In the genomic region with DNA sequence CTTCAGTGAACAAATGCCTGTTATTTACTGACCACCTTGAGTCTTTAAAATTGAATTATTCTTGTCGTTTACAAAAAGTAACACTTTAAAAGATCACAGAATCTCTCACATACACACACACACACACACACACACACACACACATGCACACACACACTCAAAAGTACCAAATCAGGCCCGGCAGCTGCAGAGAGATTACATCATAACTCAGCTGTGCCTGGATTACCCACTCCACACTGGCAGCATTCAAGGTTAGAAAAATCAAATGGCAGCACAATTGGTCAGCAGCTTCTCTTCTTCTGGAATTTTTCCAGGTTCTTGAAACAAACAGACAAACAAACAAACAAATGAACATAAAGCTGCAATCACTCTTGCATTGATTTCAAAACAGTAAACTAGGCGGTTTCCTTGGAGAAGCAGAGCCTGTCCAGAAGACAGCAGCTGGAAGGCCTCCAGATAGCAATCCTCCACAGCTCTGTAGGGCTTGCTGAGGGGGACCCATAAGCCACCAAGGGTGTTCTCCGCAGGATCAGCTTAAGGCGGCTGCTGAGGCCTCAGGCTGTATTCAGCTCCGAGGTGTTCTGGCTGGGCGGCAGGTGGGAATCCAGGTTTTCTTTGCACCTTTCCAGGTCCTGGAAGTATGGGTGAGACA, we compare ENCODE assay signal across 10 cellular contexts. TPM values are rescaled to one million over a fixed set of nuclear protein-coding genes. Genes with fewer than 3 reads are reported as not detected.
DNase-seq lines count a peak whose midpoint lies in the region; ATAC-seq and TF ChIP-seq lines count a peak whose summit lies in the region.
"Had no signal": no experiment of that assay in that cellular context is flagged by ENCODE, and none has a peak within 500 bp of the region (broad histone marks: within the 10 kb centered on the region; RNA-seq: fewer than 3 reads in every experiment).

No MANE protein-coding gene starts in this region.

- TF ChIP-seq CTCF in MM.1S (IDR thresholded peaks at IDR 0.05; ENCODE audit: low read length): no peak
- TF ChIP-seq CTCF in mammary epithelial cell (conservative IDR thresholded peaks at IDR 0.05 in 1 of 2, IDR thresholded peaks at IDR 0.05 in 1 of 2; ENCODE audit: extremely low read depth in 1 of 2, insufficient read depth in 1 of 2, low read depth in 1 of 2, low read length in 2 of 2): no peak

- peak overlapping the region; percentile 87; the same call in 1 of the 2 replicates for H3K27ac ChIP-seq in MM.1S (ENCODE audit: low read length)
- H3K27ac ChIP-seq in angular gyrus (ENCODE audit: low read depth, low read length): peak overlapping the region; percentile 69
- no peak overlapping the region for H3K27ac ChIP-seq in mammary epithelial cell (ENCODE audit: insufficient read depth, low read depth, low read length)

- CTCF ChIA-PET in mammary epithelial cell (lab: Charles Lee; ENCODE audit: low non-redundant PET): no interaction called here

- H3K9ac ChIP-seq in MM.1S (ENCODE audit: low read length) (no peak overlapping the region), mammary epithelial cell (ENCODE audit: insufficient read depth, low read length) (no peak overlapping the region)

- 79% methylated on average over 7 of the region's 7 CpGs for WGBS in mammary epithelial cell (ENCODE audit: low coverage, missing lambda C conversion rate)

- H3K9me2 ChIP-seq in MM.1S (replicated peaks; ENCODE audit: insufficient read depth, low read length): no peaks in the 10 kb centered on the region

- dilution Hi-C loops in mammary epithelial cell (cut with HindIII; ENCODE audit: low sequenced_read_pairs): no loop called here

- H3K4me2 ChIP-seq in MM.1S (ENCODE audit: low read depth, low read length) (peak overlapping the region; percentile 86; the same call in 1 of the 2 replicates), mammary epithelial cell (ENCODE audit: insufficient read depth, low read depth, low read length) (no peak overlapping the region)

- H3K4me1 ChIP-seq in MM.1S (ENCODE audit: low read length) (peaks cover 55% of the 10 kb centered on the region), mammary epithelial cell (ENCODE audit: insufficient read depth, low read length) (no peaks in the 10 kb centered on the region)

- H3K27ac Mint-ChIP-seq in activated naive CD4-positive, alpha-beta T cell treated with anti-CD3 and anti-CD28 coated beads, Interleukin-2, amount 50 U/mL, for 72 hours: no peak overlapping the region

- H3K4me3 ChIP-seq in MM.1S (ENCODE audit: low read length): no peak overlapping the region
- no peak overlapping the region for H3K4me3 ChIP-seq in mammary epithelial cell (replicated peaks in 1 of 3; ENCODE audit: insufficient read depth in 1 of 3, low read depth in 2 of 3, low read length in 3 of 3)
- H3K4me3 ChIP-seq: transverse colon had no signal

- H3K9me3 ChIP-seq in MM.1S (replicated peaks; ENCODE audit: insufficient read depth, low read length): no peaks in the 10 kb centered on the region
- H3K9me3 ChIP-seq in mammary epithelial cell (replicated peaks; ENCODE audit: insufficient read depth, low read length): no peaks in the 10 kb centered on the region
- H3K9me3 ChIP-seq: transverse colon had no signal

- no peaks in the 10 kb centered on the region for H3K9me3 Mint-ChIP-seq in activated naive CD4-positive, alpha-beta T cell treated with anti-CD3 and anti-CD28 coated beads, Interleukin-2, amount 50 U/mL, for 72 hours

- H2AFZ ChIP-seq in MM.1S (ENCODE audit: low read length) (no peak overlapping the region), mammary epithelial cell (ENCODE audit: low read depth, low read length) (no peak overlapping the region)

- H4K20me1 ChIP-seq in MM.1S (ENCODE audit: insufficient read depth, low read length): no peaks in the 10 kb centered on the region
- H4K20me1 ChIP-seq in mammary epithelial cell (ENCODE audit: insufficient read depth, low read length): no peaks in the 10 kb centered on the region

- peaks cover 21 to 55% of the 10 kb centered on the region in 2 donors for H3K36me3 Mint-ChIP-seq in activated naive CD4-positive, alpha-beta T cell treated with anti-CD3 and anti-CD28 coated beads, Interleukin-2, amount 50 U/mL, for 72 hours

- intact Hi-C loops in mammary epithelial cell (cut with micrococcal nuclease): no loop called here

- peaks cover 33% of the 10 kb centered on the region for H3F3A ChIP-seq in MM.1S (ENCODE audit: insufficient read depth, low read length)

- DNase-seq in AG20443 (ENCODE audit: low spot score): peak; percentile 46
- no peak for DNase-seq in MM.1S
- DNase-seq in iris pigment epithelial cell (ENCODE audit: low read depth): peak; percentile 47
- no peak for DNase-seq in RPMI8226
- no peak for DNase-seq in mammary epithelial cell
- no peak for DNase-seq in activated naive CD4-positive, alpha-beta T cell treated with anti-CD3 and anti-CD28 coated beads, Interleukin-2, amount 50 U/mL, for 72 hours (ENCODE audit: low spot score in 2 of 2)
- DNase-seq: activated effector memory CD4-positive, alpha-beta T cell treated with anti-CD3 and anti-CD28 coated beads, Interleukin-2, amount 50 U/mL, for 16 hours; transverse colon had no signal

- no peaks in the 10 kb centered on the region for H3K27me3 ChIP-seq in MM.1S (replicated peaks; ENCODE audit: insufficient read depth, low read length)
- H3K27me3 ChIP-seq in mammary epithelial cell (ENCODE audit: insufficient read depth, low read length): no peaks in the 10 kb centered on the region
- H3K27me3 ChIP-seq: transverse colon had no signal

- ATAC-seq in HG02759 (IDR thresholded peaks at IDR 0.05; ENCODE audit: unreplicated experiment): no peak
- ATAC-seq in activated naive CD4-positive, alpha-beta T cell treated with anti-CD3 and anti-CD28 coated beads, Interleukin-2, amount 50 U/mL, for 72 hours: no peak

- H3K36me3 ChIP-seq in MM.1S (replicated peaks; ENCODE audit: insufficient read depth, low read length) (no peaks in the 10 kb centered on the region), mammary epithelial cell (ENCODE audit: insufficient read depth, low read length) (peaks cover 47% of the 10 kb centered on the region)

- in situ Hi-C loops in mammary epithelial cell (cut with MboI; ENCODE audit: low sequenced_read_pairs in 2 of 2): no loop called here

- no TSS peak for BruUV-seq in mammary epithelial cell (replicated peaks; lab: Mats Ljungman, UMichigan)

- H3K79me2 ChIP-seq in MM.1S (ENCODE audit: low read length): peaks cover 20% of the 10 kb centered on the region
- peaks cover 23% of the 10 kb centered on the region for H3K79me2 ChIP-seq in mammary epithelial cell (ENCODE audit: insufficient read depth, low read length)

RNA-seq across cellular contexts. Expression of gene FAM133B, which starts 24.5 kb away (rescaled TPM):
- 10 to 100 TPM; 16.5 to 29.9 TPM for total RNA-seq in mammary epithelial cell
- polyA plus RNA-seq in mammary epithelial cell: 9.2 TPM
- 3.3 TPM for polyA minus RNA-seq in mammary epithelial cell
- 10 to 100 TPM; 28.4 to 34.9 TPM for total RNA-seq in activated naive CD4-positive, alpha-beta T cell treated with anti-CD3 and anti-CD28 coated beads, Interleukin-2, amount 50 U/mL, for 72 hours

Comparison
In these comparisons a context has a peak if more than half of its experiments do, and no peak if none do; other contexts are left out.
1. DNase-seq: peak in AG20443 (single experiment) and iris pigment epithelial cell (single experiment); none in MM.1S (single experiment), RPMI8226 (single experiment), mammary epithelial cell (single experiment) and activated naive CD4-positive, alpha-beta T cell treated with anti-CD3 and anti-CD28 coated beads, Interleukin-2, amount 50 U/mL, for 72 hours (0 of 2).